In the genomic region with DNA sequence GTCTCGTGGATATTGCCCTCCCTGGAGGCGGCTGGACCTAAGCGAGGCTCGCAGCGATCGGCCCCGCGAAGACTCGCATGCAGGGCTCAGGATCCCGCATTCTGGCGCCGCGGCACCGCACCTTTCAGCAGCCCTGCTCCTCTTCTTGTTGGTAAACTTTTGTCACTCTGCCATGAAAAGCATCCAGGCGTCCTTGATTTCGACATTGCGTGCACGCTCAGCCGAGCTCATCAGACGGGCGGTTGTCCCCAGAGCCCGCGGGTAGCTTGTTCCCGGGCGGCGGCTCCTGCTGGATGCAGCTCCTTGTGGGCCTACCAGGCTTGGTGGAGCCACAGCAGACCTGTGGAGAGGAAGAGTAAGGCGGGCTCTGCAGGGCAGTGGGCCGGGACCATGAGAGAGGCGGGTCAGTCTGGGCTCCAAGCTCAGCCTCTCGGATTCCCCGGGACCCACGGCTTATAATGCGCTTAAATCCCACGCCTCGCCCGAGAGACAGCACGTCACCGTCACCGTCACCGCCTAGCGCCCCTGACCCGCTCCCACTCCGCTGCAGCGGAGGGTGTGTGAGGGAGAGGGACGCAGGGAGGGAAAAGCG, we compare ENCODE assay signal across 8 cellular contexts.
DNase-seq lines count a peak whose midpoint lies in the region; ATAC-seq lines count a peak whose summit lies in the region.

No MANE protein-coding gene starts in this region.

- peak; percentile 17 for DNase-seq in DMS53 treated with DMSO at 0.1 percent for 48 hours (lab: John Stamatoyannopoulos, UW; ENCODE audit: unreplicated experiment)
- peak; percentile 45 for DNase-seq in NCI-H2029 (lab: John Stamatoyannopoulos, UW)
- peak; percentile 6 for DNase-seq in activated naive CD8-positive, alpha-beta T cell treated with anti-CD3 and anti-CD28 coated beads, Interleukin-2, amount 50 U/mL, for 24 hours
- DNase-seq in stimulated activated naive CD8-positive, alpha-beta T cell treated with anti-CD3 and anti-CD28 coated beads, Interleukin-15, Interleukin-2, amounts not matched to agents 100 U/mL and 50 U/mL, for 24 hours = peak; percentile 7
- DNase-seq in AML-193 (lab: John Stamatoyannopoulos, UW) = no peak
- no peak for DNase-seq in KBM-7

- H3K27me3 Mint-ChIP-seq in activated naive CD8-positive, alpha-beta T cell treated with anti-CD3 and anti-CD28 coated beads, Interleukin-2, amount 50 U/mL, for 24 hours = peaks cover 55% of the 10 kb centered on the region

- no peak overlapping the region for H3K27ac Mint-ChIP-seq in activated naive CD8-positive, alpha-beta T cell treated with anti-CD3 and anti-CD28 coated beads, Interleukin-2, amount 50 U/mL, for 24 hours

- peaks cover 11% of the 10 kb centered on the region for H3K4me1 Mint-ChIP-seq in activated naive CD8-positive, alpha-beta T cell treated with anti-CD3 and anti-CD28 coated beads, Interleukin-2, amount 50 U/mL, for 24 hours

- peaks cover 7% of the 10 kb centered on the region for H3K27me3 ChIP-seq in layer of hippocampus (ENCODE audit: control insufficient read depth, insufficient read depth, low read length)

- peak overlapping the region; percentile 57 for H3K27ac ChIP-seq in layer of hippocampus (ENCODE audit: low read depth, low read length)

- in situ Hi-C loops in KBM-7 (cut with MboI; ENCODE audit: low pct_unique_long_range_greater_than_20kb, low sequenced_read_pairs) = no loop called here

- H3K4me3 Mint-ChIP-seq in activated naive CD8-positive, alpha-beta T cell treated with anti-CD3 and anti-CD28 coated beads, Interleukin-2, amount 50 U/mL, for 24 hours = peak overlapping the region; percentile 56

- H3K36me3 Mint-ChIP-seq in activated naive CD8-positive, alpha-beta T cell treated with anti-CD3 and anti-CD28 coated beads, Interleukin-2, amount 50 U/mL, for 24 hours (ENCODE audit: low read depth) = peaks cover 3% of the 10 kb centered on the region

- peaks cover 19% of the 10 kb centered on the region for H3K9me3 Mint-ChIP-seq in activated naive CD8-positive, alpha-beta T cell treated with anti-CD3 and anti-CD28 coated beads, Interleukin-2, amount 50 U/mL, for 24 hours

- no peak for ATAC-seq in activated naive CD8-positive, alpha-beta T cell treated with anti-CD3 and anti-CD28 coated beads, Interleukin-2, amount 50 U/mL, for 24 hours
- no peak for ATAC-seq in stimulated activated naive CD8-positive, alpha-beta T cell treated with anti-CD3 and anti-CD28 coated beads, Interleukin-15, Interleukin-2, amounts not matched to agents 100 U/mL and 50 U/mL, for 24 hours
- no peak for ATAC-seq in HG03469 (IDR thresholded peaks at IDR 0.05; ENCODE audit: unreplicated experiment)

Comparison
In these comparisons a context has a peak if more than half of its experiments do, and no peak if none do; other contexts are left out.
1. DNase-seq: peak in DMS53 treated with DMSO at 0.1 percent for 48 hours (single experiment), NCI-H2029 (single experiment), activated naive CD8-positive, alpha-beta T cell treated with anti-CD3 and anti-CD28 coated beads, Interleukin-2, amount 50 U/mL, for 24 hours (single experiment) and stimulated activated naive CD8-positive, alpha-beta T cell treated with anti-CD3 and anti-CD28 coated beads, Interleukin-15, Interleukin-2, amounts not matched to agents 100 U/mL and 50 U/mL, for 24 hours (single experiment); none in AML-193 (0 of 2) and KBM-7 (single experiment).